In genomic region chr5:2642684-2643325, GRCh38 we compare ENCODE assay signal across 28 cellular contexts.
"Had no signal": no experiment of that assay in that cellular context is flagged by ENCODE, and none has a peak within 500 bp of the region (broad histone marks: within the 10 kb centered on the region; RNA-seq: fewer than 3 reads in every experiment).

No MANE protein-coding gene starts in this region.

- H3K9me3 Mint-ChIP-seq: activated CD4-positive, alpha-beta memory T cell treated with anti-CD3 and anti-CD28 coated beads for 36 hours; activated CD4-positive, alpha-beta T cell treated with anti-CD3 and anti-CD28 coated beads, Interleukin-2, amount 10 ng/mL, durations not matched to agents 7 days and 5 days; activated naive CD8-positive, alpha-beta T cell treated with anti-CD3 and anti-CD28 coated beads, Interleukin-2, amount 10 ng/mL, durations not matched to agents 7 days and 5 days; activated T-helper 17 cell treated with anti-CD3 and anti-CD28 coated beads, Interleukin-2, amount 50 U/mL, for 72 hours had no signal

- DNase-seq: activated B cell treated with CpG ODN at 0.5 μM for 24 hours; activated CD4-positive, alpha-beta memory T cell treated with anti-CD3 and anti-CD28 coated beads for 36 hours; activated CD4-positive, alpha-beta T cell treated with anti-CD3 and anti-CD28 coated beads for 1 hour; activated CD4-positive, alpha-beta T cell treated with anti-CD3 and anti-CD28 coated beads, Interleukin-2, amount 10 ng/mL, durations not matched to agents 7 days and 5 days; activated gamma-delta T cell; activated naive CD4-positive, alpha-beta T cell treated with anti-CD3 and anti-CD28 coated beads, Interleukin-2, amount 50 U/mL, for 16 hours; activated naive CD8-positive, alpha-beta T cell treated with anti-CD3 and anti-CD28 coated beads, Interleukin-2, amount 10 ng/mL, durations not matched to agents 7 days and 5 days; activated T-cell treated with anti-CD3 and anti-CD28 coated beads for 4 hours; activated T-cell treated with anti-CD3 and anti-CD28 coated beads, Interleukin-2, amount 50 U/mL, for 48 hours; anterior cingulate cortex; Karpas-422; MM.1S; NCI-H1105; NCI-H146; NCI-H187 treated with DMSO at 0.1 percent for 48 hours; NCI-H2081 treated with DMSO at 0.1 percent for 48 hours; NCI-H446 treated with DMSO at 0.1 percent for 48 hours; NCI-H524 treated with DMSO at 0.1 percent for 48 hours; T-cell; T-helper 2 cell; T1000 had no signal

- H3K4me1 Mint-ChIP-seq: activated B cell treated with CpG ODN at 0.5 μM for 24 hours; activated CD4-positive, alpha-beta T cell treated with anti-CD3 and anti-CD28 coated beads, Interleukin-2, amount 10 ng/mL, durations not matched to agents 7 days and 5 days; activated naive CD8-positive, alpha-beta T cell treated with anti-CD3 and anti-CD28 coated beads, Interleukin-2, amount 10 ng/mL, durations not matched to agents 7 days and 5 days; activated T-helper 17 cell treated with anti-CD3 and anti-CD28 coated beads, Interleukin-2, amount 50 U/mL, for 72 hours; central memory CD8-positive, alpha-beta T cell; T-cell had no signal

- H3K36me3 ChIP-seq: adrenal gland had no signal

- H3K27me3 ChIP-seq: adrenal gland had no signal

- H3K27ac ChIP-seq: adrenal gland, SK-N-MC had no signal

- H3K4me3 ChIP-seq: adrenal gland, K562, SK-N-MC had no signal

- H3K4me1 ChIP-seq: adrenal gland had no signal

- ATAC-seq: activated T-helper 17 cell treated with anti-CD3 and anti-CD28 coated beads, Interleukin-2, amount 50 U/mL, for 72 hours; K562; T-cell had no signal

- H3K27me3 Mint-ChIP-seq: activated B cell treated with CpG ODN at 0.5 μM for 24 hours; activated CD4-positive, alpha-beta memory T cell treated with anti-CD3 and anti-CD28 coated beads for 36 hours; activated CD4-positive, alpha-beta T cell treated with anti-CD3 and anti-CD28 coated beads, Interleukin-2, amount 10 ng/mL, durations not matched to agents 7 days and 5 days; activated naive CD8-positive, alpha-beta T cell treated with anti-CD3 and anti-CD28 coated beads, Interleukin-2, amount 10 ng/mL, durations not matched to agents 7 days and 5 days; activated T-helper 17 cell treated with anti-CD3 and anti-CD28 coated beads, Interleukin-2, amount 50 U/mL, for 72 hours; central memory CD8-positive, alpha-beta T cell; T-cell had no signal

- H3K9me3 ChIP-seq: adrenal gland had no signal

- H3K4me3 Mint-ChIP-seq: activated B cell treated with CpG ODN at 0.5 μM for 24 hours; activated CD4-positive, alpha-beta memory T cell treated with anti-CD3 and anti-CD28 coated beads for 36 hours; activated CD4-positive, alpha-beta T cell treated with anti-CD3 and anti-CD28 coated beads, Interleukin-2, amount 10 ng/mL, durations not matched to agents 7 days and 5 days; activated naive CD8-positive, alpha-beta T cell treated with anti-CD3 and anti-CD28 coated beads, Interleukin-2, amount 10 ng/mL, durations not matched to agents 7 days and 5 days; activated T-helper 17 cell treated with anti-CD3 and anti-CD28 coated beads, Interleukin-2, amount 50 U/mL, for 72 hours; brain; central memory CD8-positive, alpha-beta T cell; T-cell had no signal

- H3K36me3 Mint-ChIP-seq: activated CD4-positive, alpha-beta memory T cell treated with anti-CD3 and anti-CD28 coated beads for 36 hours; activated naive CD8-positive, alpha-beta T cell treated with anti-CD3 and anti-CD28 coated beads, Interleukin-2, amount 10 ng/mL, durations not matched to agents 7 days and 5 days; brain; T-cell had no signal

- H3K27ac Mint-ChIP-seq: activated B cell treated with CpG ODN at 0.5 μM for 24 hours; activated CD4-positive, alpha-beta memory T cell treated with anti-CD3 and anti-CD28 coated beads for 36 hours; activated CD4-positive, alpha-beta T cell treated with anti-CD3 and anti-CD28 coated beads, Interleukin-2, amount 10 ng/mL, durations not matched to agents 7 days and 5 days; activated naive CD8-positive, alpha-beta T cell treated with anti-CD3 and anti-CD28 coated beads, Interleukin-2, amount 10 ng/mL, durations not matched to agents 7 days and 5 days; activated T-helper 17 cell treated with anti-CD3 and anti-CD28 coated beads, Interleukin-2, amount 50 U/mL, for 72 hours; T-cell had no signal

- FAIRE-seq: K562, TTC549 had no signal
